In the genomic region with DNA sequence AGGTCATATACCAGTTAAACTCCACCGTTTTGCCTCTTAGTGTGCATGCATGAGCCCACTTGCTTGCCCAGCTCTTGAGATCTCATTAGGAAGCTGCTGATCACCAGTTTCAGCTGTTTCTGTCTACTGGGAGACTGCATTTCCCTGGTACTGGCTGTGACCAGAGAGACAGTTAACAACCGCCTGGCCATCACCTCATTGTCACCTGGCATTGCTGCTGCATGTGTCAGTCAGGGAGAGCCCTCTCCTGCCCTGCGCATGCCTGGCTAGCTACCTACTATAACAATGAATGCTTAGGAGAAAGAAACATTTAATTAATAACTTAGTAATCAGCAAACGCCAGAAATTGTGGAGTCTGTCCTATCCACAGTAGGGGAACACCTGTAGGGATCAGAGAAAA, we compare ENCODE assay signal across 25 cellular contexts.
"Had no signal": no experiment of that assay in that cellular context is flagged by ENCODE, and none has a peak within 500 bp of the region (broad histone marks: within the 10 kb centered on the region; RNA-seq: fewer than 3 reads in every experiment).

No MANE protein-coding gene starts in this region.

- H3K27ac ChIP-seq: colonic mucosa, esophagus squamous epithelium, heart right ventricle, lower lobe of right lung, neutrophil, pancreas, right lobe of liver, thoracic aorta, tibial nerve, upper lobe of right lung, uterus had no signal

- H3K9me3 ChIP-seq: colonic mucosa, esophagus squamous epithelium, lower lobe of right lung, neutrophil, pancreas, right lobe of liver, thoracic aorta, tibial nerve, upper lobe of right lung, uterus had no signal

- H3K27me3 Mint-ChIP-seq: dendritic cell treated with granulocyte-macrophage colony-stimulating factor and Interleukin-4, amounts not matched to agents 40 ng/mL and 50 ng/mL, for 4 days; stimulated activated naive B cell treated with anti-CD40 and anti-IgM and Interleukin-4, amounts not matched to agents 10 μg/mL and 1 μg/mL and 100 μg/mL, for 72 hours; stimulated activated naive CD8-positive, alpha-beta T cell treated with anti-CD3 and anti-CD28 coated beads, Interleukin-15, Interleukin-2, amounts not matched to agents 100 ng/mL and 50 ng/mL, for 24 hours had no signal

- H3K9me3 Mint-ChIP-seq: dendritic cell treated with granulocyte-macrophage colony-stimulating factor and Interleukin-4, amounts not matched to agents 40 ng/mL and 50 ng/mL, for 4 days; stimulated activated naive B cell treated with anti-CD40 and anti-IgM and Interleukin-4, amounts not matched to agents 10 μg/mL and 1 μg/mL and 100 μg/mL, for 72 hours had no signal

- H3K4me3 Mint-ChIP-seq: dendritic cell treated with granulocyte-macrophage colony-stimulating factor and Interleukin-4, amounts not matched to agents 40 ng/mL and 50 ng/mL, for 4 days; natural killer cell; stimulated activated naive B cell treated with anti-CD40 and anti-IgM and Interleukin-4, amounts not matched to agents 10 μg/mL and 1 μg/mL and 100 μg/mL, for 72 hours; stimulated activated naive CD8-positive, alpha-beta T cell treated with anti-CD3 and anti-CD28 coated beads, Interleukin-15, Interleukin-2, amounts not matched to agents 100 ng/mL and 50 ng/mL, for 24 hours had no signal

- H3K4me3 ChIP-seq: colonic mucosa, esophagus squamous epithelium, heart right ventricle, lower lobe of right lung, pancreas, right lobe of liver, thoracic aorta, tibial nerve, upper lobe of right lung, uterus had no signal

- H3K36me3 Mint-ChIP-seq: natural killer cell; stimulated activated naive B cell treated with anti-CD40 and anti-IgM and Interleukin-4, amounts not matched to agents 10 μg/mL and 1 μg/mL and 100 μg/mL, for 72 hours had no signal

- ATAC-seq: heart right ventricle; left ventricle myocardium superior; lower lobe of right lung; natural killer cell; pancreas; right lobe of liver; stimulated activated naive B cell treated with anti-CD40 and anti-IgM and Interleukin-4, amounts not matched to agents 10 μg/mL and 1 μg/mL and 100 μg/mL, for 72 hours; upper lobe of right lung had no signal

- H3K4me1 Mint-ChIP-seq: natural killer cell; stimulated activated naive B cell treated with anti-CD40 and anti-IgM and Interleukin-4, amounts not matched to agents 10 μg/mL and 1 μg/mL and 100 μg/mL, for 72 hours had no signal

- H3K27ac Mint-ChIP-seq: dendritic cell treated with granulocyte-macrophage colony-stimulating factor and Interleukin-4, amounts not matched to agents 40 ng/mL and 50 ng/mL, for 4 days; natural killer cell; stimulated activated naive B cell treated with anti-CD40 and anti-IgM and Interleukin-4, amounts not matched to agents 10 μg/mL and 1 μg/mL and 100 μg/mL, for 72 hours; stimulated activated naive CD8-positive, alpha-beta T cell treated with anti-CD3 and anti-CD28 coated beads, Interleukin-15, Interleukin-2, amounts not matched to agents 100 ng/mL and 50 ng/mL, for 24 hours had no signal

- H3K4me1 ChIP-seq: colonic mucosa, esophagus squamous epithelium, heart right ventricle, lower lobe of right lung, pancreas, right lobe of liver, tibial nerve, upper lobe of right lung, uterus had no signal

- H3K27me3 ChIP-seq: colonic mucosa, esophagus squamous epithelium, heart right ventricle, neutrophil, pancreas, right lobe of liver, tibial nerve, upper lobe of right lung, uterus had no signal

- H3K36me3 ChIP-seq: colonic mucosa, esophagus squamous epithelium, heart right ventricle, lower lobe of right lung, neutrophil, pancreas, right lobe of liver, thoracic aorta, tibial nerve, upper lobe of right lung, uterus had no signal

- DNase-seq: colonic mucosa; effector memory CD4-positive, alpha-beta T cell; erythroblast; esophagus squamous epithelium; foreskin melanocyte; glutamatergic neuron; heart right ventricle; hippocampal formation; kidney glomerular epithelial cell; left ventricle myocardium superior; lower lobe of right lung; natural killer cell; pancreas; right lobe of liver; small intestine; stimulated activated CD4-positive, alpha-beta T cell treated with anti-CD3 and anti-CD28 coated beads, Interleukin-15, amount 100 ng/mL, for 24 hours; stimulated activated CD4-positive, alpha-beta T cell treated with anti-CD3 and anti-CD28 coated beads, Interleukin-2, amount 100 ng/mL, for 48 hours; stimulated activated naive B cell treated with anti-CD40 and anti-IgM and Interleukin-4, amounts not matched to agents 10 μg/mL and 1 μg/mL and 100 μg/mL, for 72 hours; upper lobe of right lung; uterus had no signal
